ENCODE assay signal across 28 cellular contexts in the genomic region with DNA sequence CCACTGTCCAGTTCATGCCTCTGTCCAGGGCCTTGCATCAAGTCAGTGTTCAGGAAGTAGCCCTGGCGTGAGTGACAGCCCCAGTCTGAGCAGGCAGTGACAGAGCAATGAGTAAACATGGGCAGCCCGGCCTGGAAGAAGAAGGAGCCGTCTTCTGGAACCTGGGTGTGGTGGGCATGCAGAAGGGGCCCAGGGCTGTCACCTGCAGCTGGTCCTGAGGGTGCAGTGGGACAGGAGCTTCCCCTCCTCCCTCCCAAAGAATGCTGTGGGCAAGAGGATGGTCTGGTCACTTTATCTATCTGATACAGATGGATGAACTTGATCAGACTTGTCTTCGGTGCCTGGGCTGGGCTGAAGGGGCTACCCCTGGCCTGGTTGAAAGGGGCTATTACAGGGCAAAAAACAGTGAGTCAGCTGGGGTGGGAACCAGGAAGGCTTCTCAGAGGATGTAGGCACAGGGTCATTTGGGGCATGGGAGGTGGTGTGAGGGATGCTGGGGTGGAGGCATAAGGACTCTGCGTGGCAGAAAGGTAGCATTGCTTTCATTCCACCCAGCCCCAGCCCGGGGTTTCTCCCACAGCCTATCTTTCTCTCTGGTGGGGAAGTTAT. TPM values are rescaled to one million over a fixed set of nuclear protein-coding genes. Genes with fewer than 3 reads are reported as not detected.
DNase-seq lines count a peak whose midpoint lies in the region; ATAC-seq and TF ChIP-seq lines count a peak whose summit lies in the region.
"Had no signal": no experiment of that assay in that cellular context is flagged by ENCODE, and none has a peak within 500 bp of the region (broad histone marks: within the 10 kb centered on the region; RNA-seq: fewer than 3 reads in every experiment).

No MANE protein-coding gene starts in this region.

- H3K4me3 ChIP-seq in PC-3 (ENCODE audit: low read length), result no peak overlapping the region
- no peak overlapping the region for H3K4me3 ChIP-seq in epithelial cell of esophagus (ENCODE audit: low read length)
- no peak overlapping the region for H3K4me3 ChIP-seq in CD4-positive, alpha-beta memory T cell (ENCODE audit: low read length in 2 of 2)
- H3K4me3 ChIP-seq: adrenal gland, gastrocnemius medialis, lung, suprapubic skin had no signal

- peak overlapping the region; percentile 8 for H3K4me2 ChIP-seq in PC-3 (ENCODE audit: low read length)

- no peak overlapping the region for H2AFZ ChIP-seq in PC-3 (ENCODE audit: low read length)

- POLR2A ChIA-PET in PC-3 (lab: Charles Lee; ENCODE audit: unreplicated experiment), result interaction anchor here (0.7 kb wide), 1 partner anchor 10 kb away, joined by 26 read pairs; no protein-coding TSS in a partner anchor
- POLR2A ChIA-PET in CD4-positive, alpha-beta memory T cell (lab: Charles Lee; ENCODE audit: partially characterized antibody), result interaction anchor here (0.9 kb wide), 1 partner anchor 18 kb away, joined by 3 read pairs; no protein-coding TSS in a partner anchor

- peaks cover 68% of the 10 kb centered on the region for H3K36me3 ChIP-seq in PC-3 (ENCODE audit: low read depth, low read length)
- H3K36me3 ChIP-seq in CD4-positive, alpha-beta memory T cell (ENCODE audit: insufficient read depth, low read length), result peaks cover 35% of the 10 kb centered on the region

- H3K4me3 Mint-ChIP-seq in activated naive CD4-positive, alpha-beta T cell treated with anti-CD3 and anti-CD28 coated beads for 36 hours, result no peak overlapping the region
- H3K4me3 Mint-ChIP-seq in CD4-positive, alpha-beta memory T cell, result no peak overlapping the region
- H3K4me3 Mint-ChIP-seq: dendritic cell treated with granulocyte-macrophage colony-stimulating factor and Interleukin-4, amounts not matched to agents 40 ng/mL and 50 ng/mL, for 4 days; H9; natural killer cell; stimulated activated memory B cell treated with anti-CD40 and anti-IgM and Interleukin-4, amounts not matched to agents 10 μg/mL and 1 μg/mL and 100 μg/mL, for 72 hours had no signal

- no peaks in the 10 kb centered on the region for H3K27me3 Mint-ChIP-seq in activated naive CD4-positive, alpha-beta T cell treated with anti-CD3 and anti-CD28 coated beads for 36 hours (ENCODE audit: low read depth)
- no peaks in the 10 kb centered on the region for H3K27me3 Mint-ChIP-seq in CD4-positive, alpha-beta memory T cell
- H3K27me3 Mint-ChIP-seq: dendritic cell treated with granulocyte-macrophage colony-stimulating factor and Interleukin-4, amounts not matched to agents 40 ng/mL and 50 ng/mL, for 4 days; stimulated activated memory B cell treated with anti-CD40 and anti-IgM and Interleukin-4, amounts not matched to agents 10 μg/mL and 1 μg/mL and 100 μg/mL, for 72 hours had no signal

- H3K27me3 ChIP-seq in PC-3 (ENCODE audit: low read length), result no peaks in the 10 kb centered on the region
- H3K27me3 ChIP-seq in CD4-positive, alpha-beta memory T cell (ENCODE audit: insufficient read depth, low read length), result no peaks in the 10 kb centered on the region
- H3K27me3 ChIP-seq: adrenal gland, gastrocnemius medialis, suprapubic skin had no signal

- no peaks in the 10 kb centered on the region for H3F3A ChIP-seq in PC-3 (ENCODE audit: low read length, unreplicated experiment)

- peak overlapping the region; percentile 1 for H3K27ac ChIP-seq in PC-3 (ENCODE audit: low read length)
- no peak overlapping the region for H3K27ac ChIP-seq in CD4-positive, alpha-beta memory T cell (ENCODE audit: low read depth, low read length)
- H3K27ac ChIP-seq: adrenal gland, gastrocnemius medialis, suprapubic skin, WERI-Rb-1 had no signal

- no TSS peak for BruUV-seq in PC-3 (replicated peaks; lab: Mats Ljungman, UMichigan)

- H3K9me2 ChIP-seq in PC-3 (replicated peaks; ENCODE audit: low read length), result no peaks in the 10 kb centered on the region

- peaks cover 21% of the 10 kb centered on the region for H3K4me1 ChIP-seq in PC-3 (ENCODE audit: insufficient read depth, low read length)
- no peaks in the 10 kb centered on the region for H3K4me1 ChIP-seq in CD4-positive, alpha-beta memory T cell (ENCODE audit: insufficient read depth, low read length)
- H3K4me1 ChIP-seq: gastrocnemius medialis, suprapubic skin had no signal

- no peaks in the 10 kb centered on the region for H3K4me1 Mint-ChIP-seq in activated naive CD4-positive, alpha-beta T cell treated with anti-CD3 and anti-CD28 coated beads for 36 hours (ENCODE audit: low read depth)
- no peaks in the 10 kb centered on the region for H3K4me1 Mint-ChIP-seq in CD4-positive, alpha-beta memory T cell
- H3K4me1 Mint-ChIP-seq: H9 had no signal

- no peak for ATAC-seq in activated naive CD4-positive, alpha-beta T cell treated with anti-CD3 and anti-CD28 coated beads, Interleukin-2, amount 50 U/mL, for 72 hours
- ATAC-seq in PC-3, result peak; percentile 92
- ATAC-seq in HG02678 (IDR thresholded peaks at IDR 0.05; ENCODE audit: unreplicated experiment), result no peak
- ATAC-seq: gastrocnemius medialis; natural killer cell; stimulated activated memory B cell treated with anti-CD40 and anti-IgM and Interleukin-4, amounts not matched to agents 10 μg/mL and 1 μg/mL and 100 μg/mL, for 72 hours had no signal

- no peaks in the 10 kb centered on the region for H3K36me3 Mint-ChIP-seq in activated naive CD4-positive, alpha-beta T cell treated with anti-CD3 and anti-CD28 coated beads, Interleukin-2, amount 50 U/mL, for 72 hours
- H3K36me3 Mint-ChIP-seq in activated naive CD4-positive, alpha-beta T cell treated with anti-CD3 and anti-CD28 coated beads for 36 hours (ENCODE audit: low read depth), result peaks cover 42% of the 10 kb centered on the region
- H3K36me3 Mint-ChIP-seq in CD4-positive, alpha-beta memory T cell, result peaks cover 35 to 65% of the 10 kb centered on the region in 2 donors
- H3K36me3 Mint-ChIP-seq: natural killer cell had no signal

- DNase-seq in activated naive CD4-positive, alpha-beta T cell treated with anti-CD3 and anti-CD28 coated beads, Interleukin-2, amount 50 U/mL, for 72 hours (ENCODE audit: low spot score in 2 of 2), result no peak
- DNase-seq in activated naive CD4-positive, alpha-beta T cell treated with anti-CD3 and anti-CD28 coated beads for 36 hours, result no peak
- DNase-seq in PC-3 (peak; percentile 93), epithelial cell of esophagus (ENCODE audit: low read depth) (peak; percentile 62), ureter (ENCODE audit: low spot score) (peak; percentile 79)
- no peak for DNase-seq in CD4-positive, alpha-beta memory T cell
- DNase-seq: ACHN; activated CD4-positive, alpha-beta T cell treated with anti-CD3 and anti-CD28 coated beads for 4 hours; activated naive CD4-positive, alpha-beta T cell treated with Interleukin-2 at 50 U/mL for 16 hours; adrenal gland; DMS153; gastrocnemius medialis; H9; Kasumi-1; natural killer cell; NCI-H1417; NCI-H2029 treated with DMSO at 0.1 percent for 48 hours; NCI-H526; OCI-M1; SHP77; SW 1271; T1000; WERI-Rb-1 had no signal

- no peaks in the 10 kb centered on the region for H3K79me2 ChIP-seq in PC-3 (ENCODE audit: low read length)

- H3K9me3 Mint-ChIP-seq in activated naive CD4-positive, alpha-beta T cell treated with anti-CD3 and anti-CD28 coated beads, Interleukin-2, amount 50 U/mL, for 72 hours, result no peaks in the 10 kb centered on the region
- H3K9me3 Mint-ChIP-seq in activated naive CD4-positive, alpha-beta T cell treated with anti-CD3 and anti-CD28 coated beads for 36 hours, result no peaks in the 10 kb centered on the region
- no peaks in the 10 kb centered on the region for H3K9me3 Mint-ChIP-seq in CD4-positive, alpha-beta memory T cell
- H3K9me3 Mint-ChIP-seq: dendritic cell treated with granulocyte-macrophage colony-stimulating factor and Interleukin-4, amounts not matched to agents 40 ng/mL and 50 ng/mL, for 4 days; H9; natural killer cell; stimulated activated memory B cell treated with anti-CD40 and anti-IgM and Interleukin-4, amounts not matched to agents 10 μg/mL and 1 μg/mL and 100 μg/mL, for 72 hours had no signal

- no peak for TF ChIP-seq CTCF in PC-3 (conservative IDR thresholded peaks at IDR 0.05; ENCODE audit: low read depth, low read length)
- TF ChIP-seq CTCF in epithelial cell of esophagus (IDR thresholded peaks at IDR 0.05; ENCODE audit: insufficient read depth, low read depth, low read length, missing control alignments), result no peak

- intact Hi-C loops in activated naive CD4-positive, alpha-beta T cell treated with anti-CD3 and anti-CD28 coated beads for 36 hours (cut with micrococcal nuclease), result no loop called here
- intact Hi-C loops in PC-3 (cut with micrococcal nuclease), result no loop called here
- intact Hi-C loops in CD4-positive, alpha-beta memory T cell (cut with micrococcal nuclease), result no loop called here

- no peak overlapping the region for H3K9ac ChIP-seq in PC-3 (ENCODE audit: low read length)

- no peaks in the 10 kb centered on the region for H3K9me3 ChIP-seq in PC-3 (ENCODE audit: low read length)
- no peaks in the 10 kb centered on the region for H3K9me3 ChIP-seq in CD4-positive, alpha-beta memory T cell (ENCODE audit: control insufficient read depth in 1 of 2, low read length in 2 of 2)
- H3K9me3 ChIP-seq: adrenal gland, gastrocnemius medialis, suprapubic skin had no signal

- CTCF ChIA-PET in activated naive CD4-positive, alpha-beta T cell treated with anti-CD3 and anti-CD28 coated beads for 36 hours (lab: Charles Lee), result no interaction called here
- CTCF ChIA-PET in PC-3 (lab: Charles Lee), result interaction anchor here (0.6 kb wide), 1 partner anchor 864 kb away, joined by 3 read pairs; no protein-coding TSS in a partner anchor
- CTCF ChIA-PET in CD4-positive, alpha-beta memory T cell (lab: Charles Lee; ENCODE audit: partially characterized antibody), result interaction anchor here (0.5 kb wide), 1 partner anchor 163 kb away, joined by 4 read pairs; no protein-coding TSS in a partner anchor

- H3K27ac Mint-ChIP-seq in activated naive CD4-positive, alpha-beta T cell treated with anti-CD3 and anti-CD28 coated beads, Interleukin-2, amount 50 U/mL, for 72 hours, result peak overlapping the region; percentile 55 to 69
- no peak overlapping the region for H3K27ac Mint-ChIP-seq in activated naive CD4-positive, alpha-beta T cell treated with anti-CD3 and anti-CD28 coated beads for 36 hours
- H3K27ac Mint-ChIP-seq in CD4-positive, alpha-beta memory T cell, result peak overlapping the region in 1 of 7 donors; percentile 55
- H3K27ac Mint-ChIP-seq: dendritic cell treated with granulocyte-macrophage colony-stimulating factor and Interleukin-4, amounts not matched to agents 40 ng/mL and 50 ng/mL, for 4 days; natural killer cell; stimulated activated memory B cell treated with anti-CD40 and anti-IgM and Interleukin-4, amounts not matched to agents 10 μg/mL and 1 μg/mL and 100 μg/mL, for 72 hours had no signal

- no peaks in the 10 kb centered on the region for H4K20me1 ChIP-seq in PC-3 (ENCODE audit: low read length)

RNA-seq across cellular contexts. Expression of gene PPIF, which starts 42.7 kb away (rescaled TPM):
- total RNA-seq in activated naive CD4-positive, alpha-beta T cell treated with anti-CD3 and anti-CD28 coated beads, Interleukin-2, amount 50 U/mL, for 72 hours, result 100 to 1,000 TPM in 1 of 2 donors, 10 to 100 TPM in 1; 60.2 to 144 TPM
- total RNA-seq in activated naive CD4-positive, alpha-beta T cell treated with anti-CD3 and anti-CD28 coated beads for 36 hours, result 10 to 100 TPM; 94.1 to 95.6 TPM
- 381 and 472 TPM in 2 replicates for total RNA-seq in PC-3 (2014; rRNA removed)
- 108 TPM for total RNA-seq in ureter
- 10 to 100 TPM; 26.3 to 33.7 TPM for total RNA-seq in CD4-positive, alpha-beta memory T cell
- 10 to 100 TPM; 10.6 to 13.1 TPM for polyA plus RNA-seq in CD4-positive, alpha-beta memory T cell

Comparison
In these comparisons a context has a peak if more than half of its experiments do, and no peak if none do; other contexts are left out.
1. DNase-seq: peak in PC-3 (single experiment), epithelial cell of esophagus (single experiment) and ureter (single experiment); none in activated naive CD4-positive, alpha-beta T cell treated with anti-CD3 and anti-CD28 coated beads, Interleukin-2, amount 50 U/mL, for 72 hours (0 of 2), activated naive CD4-positive, alpha-beta T cell treated with anti-CD3 and anti-CD28 coated beads for 36 hours (single experiment) and CD4-positive, alpha-beta memory T cell (0 of 5).